In the genomic region with DNA sequence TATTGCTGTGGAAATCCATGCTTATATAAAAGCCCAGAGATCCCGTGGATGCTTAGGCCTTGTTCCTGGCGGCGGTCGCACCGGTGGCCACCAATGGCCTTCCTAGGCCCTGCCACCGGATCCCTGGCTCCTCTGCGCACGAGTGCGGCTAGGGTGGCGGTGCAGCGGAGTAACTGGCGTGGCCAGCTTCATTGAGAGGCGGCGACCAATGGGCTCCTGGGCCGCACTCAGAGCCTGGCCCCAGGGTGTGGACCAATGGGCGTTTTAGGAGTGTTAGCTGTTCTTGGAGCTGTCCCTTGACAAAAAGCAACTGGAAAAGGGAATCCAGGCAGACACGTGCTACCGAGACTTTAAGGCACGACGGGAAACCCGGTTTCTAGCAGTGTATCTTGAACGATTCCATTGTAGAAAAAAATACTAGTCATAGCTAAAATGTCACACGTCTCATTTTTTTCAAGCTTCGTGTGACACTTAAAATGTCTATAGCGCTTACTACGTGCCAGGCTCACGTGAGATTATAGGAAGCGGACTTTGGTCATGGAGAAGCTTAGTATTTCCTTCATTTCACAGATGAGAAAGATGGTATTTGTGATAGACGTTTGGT, we compare ENCODE assay signal across 8 cellular contexts. TPM values are rescaled to one million over a fixed set of nuclear protein-coding genes. Genes with fewer than 3 reads are reported as not detected.
A peak's percentile ranks its signal among the peaks of the same experiment; 100 is the strongest.
DNase-seq lines count a peak whose midpoint lies in the region; ATAC-seq, FAIRE-seq and TF ChIP-seq lines count a peak whose summit lies in the region.

No MANE protein-coding gene starts in this region.

- H3K4me3 Mint-ChIP-seq in HFFc6, result peak overlapping the region; percentile 92

- peak; percentile 86 for TF ChIP-seq POLR2A in prostate gland (IDR thresholded peaks at IDR 0.05)

- H3K27ac ChIP-seq in right cardiac atrium (ENCODE audit: low read length), result peak overlapping the region; percentile 84
- peak overlapping the region; percentile 96 for H3K27ac ChIP-seq in prostate gland

- no peaks in the 10 kb centered on the region; the same call in 1 of the 2 replicates for H3K36me3 ChIP-seq in GM06990 (ENCODE audit: control insufficient read depth, insufficient read depth, low read length)
- H3K36me3 ChIP-seq in prostate gland, result no peaks in the 10 kb centered on the region

- H3K4me1 Mint-ChIP-seq in HFFc6 (ENCODE audit: low read depth), result peaks cover 44% of the 10 kb centered on the region

- peak; percentile 80 for DNase-seq in GM06990 (ENCODE audit: extremely low read depth, insufficient read length)
- peak; percentile 94 for DNase-seq in HFFc6
- DNase-seq in NCI-H128 (lab: John Stamatoyannopoulos, UW; ENCODE audit: unreplicated experiment), result peak; percentile 49
- peak; percentile 32 to 79 (median 56) for DNase-seq in T-helper 2 cell
- DNase-seq in anterior cingulate cortex (lab: John Stamatoyannopoulos, UW), result peak in 57 of 58 donors; percentile 9 to 87 (median 74)
- DNase-seq in right cardiac atrium, result peak; percentile 92 to 95 (median 94)
- DNase-seq in prostate gland (ENCODE audit: low spot score), result peak; percentile 86
- peak; percentile 80 for DNase-seq in urothelium cell line (ENCODE audit: low spot score)

- intact Hi-C loops in right cardiac atrium (cut with DNase I) (loop anchor here in 3 of 4 donors (5.0 to 10.0 kb wide), 5 partner anchors 61 to 194 kb away; partner anchors contain the start of genes CDK19 (in 1 of the 3) and GTF3C6 (in 1 of the 3)), prostate gland (cut with DNase I) (loop anchor here (5.0 to 10.0 kb wide), 2 partner anchors 79 to 194 kb away; partner anchors contain the start of gene GTF3C6)

- no peaks in the 10 kb centered on the region for H3K27me3 ChIP-seq in GM06990 (replicated peaks; ENCODE audit: control insufficient read depth, insufficient read depth, low read length)
- no peaks in the 10 kb centered on the region for H3K27me3 ChIP-seq in right cardiac atrium (ENCODE audit: control insufficient read depth, insufficient read depth)
- H3K27me3 ChIP-seq in prostate gland (replicated peaks; ENCODE audit: insufficient read depth), result no peaks in the 10 kb centered on the region

- H3K27me3 Mint-ChIP-seq in HFFc6 (ENCODE audit: insufficient read depth), result peaks cover 8% of the 10 kb centered on the region

- FAIRE-seq in urothelium cell line (lab: Jason Lieb, UNC), result no peak

- H3K27ac Mint-ChIP-seq in HFFc6, result peak overlapping the region; percentile 87

- H3K4me1 ChIP-seq in right cardiac atrium (ENCODE audit: control insufficient read depth, insufficient read depth, low read length) (peaks cover 5% of the 10 kb centered on the region), prostate gland (replicated peaks) (no peaks in the 10 kb centered on the region)

- H3K9me3 ChIP-seq in right cardiac atrium (ENCODE audit: control insufficient read depth, low read length), result no peaks in the 10 kb centered on the region
- no peaks in the 10 kb centered on the region for H3K9me3 ChIP-seq in prostate gland

- no peak for TF ChIP-seq CTCF in GM06990 (IDR thresholded peaks at IDR 0.05; ENCODE audit: insufficient read depth, low read length, poor library complexity, severe bottlenecking)
- no peak for TF ChIP-seq CTCF in HFFc6 (IDR thresholded peaks at IDR 0.05)
- no peak for TF ChIP-seq CTCF in prostate gland (IDR thresholded peaks at IDR 0.05)

- ATAC-seq in right cardiac atrium, result peak; percentile 91

- H3K9me3 Mint-ChIP-seq in HFFc6, result peaks cover 6% of the 10 kb centered on the region

- WGBS in right cardiac atrium, result 1% methylated on average over 29 of the region's 29 CpGs
- WGBS in prostate gland, result 1% methylated on average over 29 of the region's 29 CpGs

- peak overlapping the region; percentile 76 for H3K4me3 ChIP-seq in GM06990 (replicated peaks; ENCODE audit: low read depth, low read length)
- peak overlapping the region; percentile 96 for H3K4me3 ChIP-seq in right cardiac atrium (ENCODE audit: low read length)
- H3K4me3 ChIP-seq in prostate gland, result peak overlapping the region; percentile 91 to 94

- peaks cover 31% of the 10 kb centered on the region for H3K36me3 Mint-ChIP-seq in HFFc6 (ENCODE audit: low read depth)

RNA-seq across cellular contexts. Expression of gene AMD1, which starts 1.7 kb away (rescaled TPM):
- total RNA-seq in HFFc6 (2021; fragmentation: NEBNext Ultra II Directional; extraction: Animal tissue kit (Norgen Biotek cat#: 25700)), result 100 to 1,000 TPM in 5 of 6 experiments, 10 to 100 TPM in 1; 86.4 to 119 (median 109) TPM
- total RNA-seq in right cardiac atrium (10 to 100 TPM; 58.0 to 65.2 (median 63.2) TPM), prostate gland (100 to 1,000 TPM; 286 to 504 TPM)
- polyA plus RNA-seq in right cardiac atrium, result 49.9 TPM

Comparison
In these comparisons a context has a peak if more than half of its experiments do, and no peak if none do; other contexts are left out.
1. Peak in every context shown above with its lines: DNase-seq, ATAC-seq, H3K4me3 ChIP-seq and H3K27ac ChIP-seq.